1 cellular context compared by ENCODE assay signal in the genomic region with DNA sequence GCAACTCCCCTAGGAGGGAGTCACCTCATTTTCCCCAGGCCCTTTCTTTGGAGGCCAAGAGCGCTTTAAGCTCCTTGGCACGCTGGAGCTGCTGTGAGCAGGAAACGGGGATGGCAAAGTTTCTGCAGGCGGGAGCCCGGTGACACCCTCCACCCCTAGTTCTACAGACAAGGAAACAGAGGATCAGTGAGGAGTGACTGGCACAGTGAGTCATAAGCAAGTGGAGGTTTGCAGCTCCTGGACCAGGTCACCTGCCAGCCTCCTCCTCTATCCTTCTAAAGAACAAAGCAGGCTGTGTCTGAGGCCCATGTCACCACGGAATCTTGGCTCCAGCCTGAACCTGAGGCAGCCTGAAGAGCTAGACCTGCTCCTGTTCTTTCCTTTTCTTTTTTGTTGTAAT.
TF ChIP-seq lines count a peak whose summit lies in the region.

No MANE protein-coding gene starts in this region.

TF ChIP-seq in GM12891, 5 proteins besides CTCF, POLR2A, EP300 and RAD21:
- no peak for TF ChIP-seq SPI1 (IDR thresholded peaks at IDR 0.05; ENCODE audit: low read depth, low read length)
- no peak for TF ChIP-seq POU2F2 (IDR thresholded peaks at IDR 0.05; ENCODE audit: low read depth, low read length)
- TF ChIP-seq TAF1 (IDR thresholded peaks at IDR 0.05; ENCODE audit: low read depth, low read length), result no peak
- TF ChIP-seq PAX5 (IDR thresholded peaks at IDR 0.05; ENCODE audit: insufficient read depth, low read length, severe bottlenecking), result no peak
- no peak for TF ChIP-seq POLR2AphosphoS5 (IDR thresholded peaks at IDR 0.05; ENCODE audit: low read depth, low read length)
